Comparison of ENCODE assay signal across 17 cellular contexts in genomic region chr2:224819075-224819474, GRCh38.
DNase-seq lines count a peak whose midpoint lies in the region; ATAC-seq and TF ChIP-seq lines count a peak whose summit lies in the region.
"Had no signal": no experiment of that assay in that cellular context is flagged by ENCODE, and none has a peak within 500 bp of the region (broad histone marks: within the 10 kb centered on the region; RNA-seq: fewer than 3 reads in every experiment).

No MANE protein-coding gene starts in this region.

- H3K9me3 ChIP-seq in thyroid gland = no peaks in the 10 kb centered on the region
- H3K9me3 ChIP-seq: mucosa of descending colon had no signal

- 0 out of 2 replicates have a peak overlapping the region, but pooled peaks have one; percentile 12 for H3K27ac ChIP-seq in VCaP
- H3K27ac ChIP-seq in thyroid gland = no peak overlapping the region
- H3K27ac ChIP-seq: BLaER1, parathyroid adenoma had no signal

- H3K4me1 ChIP-seq in thyroid gland = no peaks in the 10 kb centered on the region
- H3K4me1 ChIP-seq: BLaER1, parathyroid adenoma had no signal

- H3K36me3 ChIP-seq in thyroid gland = no peaks in the 10 kb centered on the region

- WGBS in thyroid gland, 2 donors = 76 to 85% methylated on average over 2 of the region's 2 CpGs

- H3K27me3 ChIP-seq in thyroid gland = no peaks in the 10 kb centered on the region
- H3K27me3 ChIP-seq: BLaER1 had no signal

- TF ChIP-seq POLR2A in thyroid gland (IDR thresholded peaks at IDR 0.05) = no peak

- intact Hi-C loops in thyroid gland (cut with DNase I) = no loop called here

- peak; percentile 52 for DNase-seq in EH (ENCODE audit: low read depth)
- peak; percentile 74 for DNase-seq in NCI-H1092 treated with DMSO at 0.1 percent for 48 hours (lab: John Stamatoyannopoulos, UW)
- DNase-seq in lung microvascular endothelial cell (ENCODE audit: low read depth in 2 of 2) = peak; percentile 4 to 38
- no peak for DNase-seq in thyroid gland
- no peak for DNase-seq in foreskin melanocyte
- DNase-seq: DMS79 treated with DMSO at 0.1 percent for 48 hours; islet precursor cell; mucosa of descending colon; NCI-H2171 treated with DMSO at 0.1 percent for 48 hours; stimulated activated CD4-positive, alpha-beta T cell treated with anti-CD3 and anti-CD28 coated beads, Interleukin-12 subunit alpha, Interleukin-12 subunit beta, amount 100 ng/mL, for 4 hours had no signal

- ATAC-seq in HG03159 (IDR thresholded peaks at IDR 0.05; ENCODE audit: unreplicated experiment) (no peak), GM19463 (IDR thresholded peaks at IDR 0.05; ENCODE audit: unreplicated experiment) (no peak)
- ATAC-seq: GM23338, mucosa of descending colon, Panc1 had no signal

- no peak overlapping the region for H3K4me3 ChIP-seq in thyroid gland (replicated peaks in 1 of 3)
- H3K4me3 ChIP-seq: BLaER1, GM23338, mucosa of descending colon had no signal

- TF ChIP-seq CTCF in VCaP (conservative IDR thresholded peaks at IDR 0.05) (no peak), thyroid gland (IDR thresholded peaks at IDR 0.05) (no peak)

Comparison
In these comparisons a context has a peak if more than half of its experiments do, and no peak if none do; other contexts are left out.
1. DNase-seq: peak in EH (single experiment), NCI-H1092 treated with DMSO at 0.1 percent for 48 hours (single experiment) and lung microvascular endothelial cell (2 of 2); none in thyroid gland (0 of 2) and foreskin melanocyte (single experiment).